Comparison of ENCODE assay signal across 18 cellular contexts in genomic region chr14:58861546-58861945, GRCh38.
"Had no signal": no experiment of that assay in that cellular context is flagged by ENCODE, and none has a peak within 500 bp of the region (broad histone marks: within the 10 kb centered on the region; RNA-seq: fewer than 3 reads in every experiment).

No MANE protein-coding gene starts in this region.

- H3K4me1 Mint-ChIP-seq: activated naive CD8-positive, alpha-beta T cell treated with anti-CD3 and anti-CD28 coated beads for 36 hours; memory B cell; naive thymus-derived CD4-positive, alpha-beta T cell; stimulated activated memory B cell treated with anti-CD40 and anti-IgM and Interleukin-4, amounts not matched to agents 10 μg/mL and 1 μg/mL and 100 μg/mL, for 72 hours had no signal

- DNase-seq: activated CD4-positive, alpha-beta memory T cell treated with anti-CD3 and anti-CD28 coated beads for 36 hours; activated naive CD4-positive, alpha-beta T cell; activated naive CD8-positive, alpha-beta T cell treated with anti-CD3 and anti-CD28 coated beads for 36 hours; activated T-cell treated with anti-CD3 and anti-CD28 coated beads for 4 hours; amygdala; effector memory CD8-positive, alpha-beta T cell; esophagus squamous epithelium; head of caudate nucleus; kidney; left lung; naive thymus-derived CD4-positive, alpha-beta T cell; right lobe of liver; stimulated activated CD4-positive, alpha-beta T cell treated with anti-CD3 and anti-CD28 coated beads, Interleukin-4, amount 100 ng/mL, for 4 hours; testis had no signal

- H3K36me3 Mint-ChIP-seq: activated CD4-positive, alpha-beta memory T cell treated with anti-CD3 and anti-CD28 coated beads for 36 hours; activated naive CD8-positive, alpha-beta T cell treated with anti-CD3 and anti-CD28 coated beads for 36 hours; type B pancreatic cell had no signal

- H3K27ac Mint-ChIP-seq: activated CD4-positive, alpha-beta memory T cell treated with anti-CD3 and anti-CD28 coated beads for 36 hours; activated naive CD8-positive, alpha-beta T cell treated with anti-CD3 and anti-CD28 coated beads for 36 hours; effector memory CD8-positive, alpha-beta T cell; memory B cell; naive thymus-derived CD4-positive, alpha-beta T cell; stimulated activated memory B cell treated with anti-CD40 and anti-IgM and Interleukin-4, amounts not matched to agents 10 μg/mL and 1 μg/mL and 100 μg/mL, for 72 hours; T-helper 2 cell treated with Interferon-gamma antibody and Interleukin-4, amounts not matched to agents 5 μg/mL and 100 μg/mL, for 36 hours; type B pancreatic cell had no signal

- H3K27me3 Mint-ChIP-seq: effector memory CD8-positive, alpha-beta T cell; type B pancreatic cell had no signal

- ATAC-seq: effector memory CD8-positive, alpha-beta T cell; left lung; naive thymus-derived CD4-positive, alpha-beta T cell; right lobe of liver; stimulated activated memory B cell treated with anti-CD40 and anti-IgM and Interleukin-4, amounts not matched to agents 10 μg/mL and 1 μg/mL and 100 μg/mL, for 72 hours had no signal

- H3K4me3 Mint-ChIP-seq: activated CD4-positive, alpha-beta memory T cell treated with anti-CD3 and anti-CD28 coated beads for 36 hours; activated naive CD8-positive, alpha-beta T cell treated with anti-CD3 and anti-CD28 coated beads for 36 hours; effector memory CD8-positive, alpha-beta T cell; memory B cell; naive thymus-derived CD4-positive, alpha-beta T cell; stimulated activated memory B cell treated with anti-CD40 and anti-IgM and Interleukin-4, amounts not matched to agents 10 μg/mL and 1 μg/mL and 100 μg/mL, for 72 hours; T-helper 2 cell treated with Interferon-gamma antibody and Interleukin-4, amounts not matched to agents 5 μg/mL and 100 μg/mL, for 36 hours; type B pancreatic cell had no signal
